ENCODE assay signal across 17 cellular contexts in the genomic region with DNA sequence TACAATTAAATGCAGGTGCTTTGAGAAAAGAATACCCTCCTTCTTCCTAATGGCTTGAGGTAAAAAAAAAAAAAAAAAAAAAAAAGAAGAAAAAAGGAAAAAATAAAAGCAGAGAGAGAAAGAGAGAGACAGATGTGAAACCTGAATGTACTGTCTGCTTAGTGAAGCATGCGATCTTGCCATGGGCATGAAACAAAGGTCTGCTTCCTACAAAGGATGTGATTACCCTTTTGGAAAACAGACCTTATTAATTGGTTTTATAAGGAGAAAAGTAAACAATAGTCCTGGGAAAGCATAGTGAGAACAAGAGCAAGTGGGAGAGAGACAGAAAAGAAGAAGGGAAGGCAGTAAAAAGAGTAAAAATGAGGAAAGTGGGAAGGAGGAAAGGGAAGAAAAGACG.
"Had no signal": no experiment of that assay in that cellular context is flagged by ENCODE, and none has a peak within 500 bp of the region (broad histone marks: within the 10 kb centered on the region; RNA-seq: fewer than 3 reads in every experiment).

No MANE protein-coding gene starts in this region.

- ATAC-seq: activated naive CD4-positive, alpha-beta T cell treated with anti-CD3 and anti-CD28 coated beads, Interleukin-2, amount 50 U/mL, for 72 hours; left ventricle myocardium superior; stimulated activated naive B cell treated with anti-CD40 and anti-IgM and Interleukin-4, amounts not matched to agents 10 μg/mL and 1 μg/mL and 100 μg/mL, for 72 hours; upper lobe of right lung had no signal

- H3K9me3 ChIP-seq: adrenal gland, ovary had no signal

- DNase-seq: activated CD4-positive, alpha-beta memory T cell treated with anti-CD3 and anti-CD28 coated beads for 36 hours; activated gamma-delta T cell treated with Interleukin-2 at 50 U/mL for 16 hours; activated T-cell treated with anti-CD3 and anti-CD28 coated beads for 4 hours; adrenal gland; cerebellar nuclear complex; effector CD4-positive, alpha-beta T cell; kidney; left ventricle myocardium superior; naive B cell; ovary; spleen; stimulated activated naive B cell treated with anti-CD40 and anti-IgM and Interleukin-4, amounts not matched to agents 10 μg/mL and 1 μg/mL and 100 μg/mL, for 72 hours; upper lobe of right lung had no signal

- H3K4me3 Mint-ChIP-seq: activated CD4-positive, alpha-beta memory T cell treated with anti-CD3 and anti-CD28 coated beads for 36 hours; activated T-helper 1 cell treated with anti-CD3 and anti-CD28 coated beads, Interleukin-12 subunit alpha, Interleukin-12 subunit beta, Interleukin-2, Interleukin-4 antibody, amounts not matched to agents 30 ng/mL and 10 ng/mL and 1 ng/mL, durations not matched to agents 14 hours and 24 hours and 36 hours; memory B cell; naive B cell; stimulated activated naive B cell treated with anti-CD40 and anti-IgM and Interleukin-4, amounts not matched to agents 10 μg/mL and 1 μg/mL and 100 μg/mL, for 72 hours had no signal

- H3K9me3 Mint-ChIP-seq: activated T-helper 1 cell treated with anti-CD3 and anti-CD28 coated beads, Interleukin-12 subunit alpha, Interleukin-12 subunit beta, Interleukin-2, Interleukin-4 antibody, amounts not matched to agents 30 ng/mL and 10 ng/mL and 1 ng/mL, durations not matched to agents 14 hours and 24 hours and 36 hours had no signal

- H3K27ac Mint-ChIP-seq: activated CD4-positive, alpha-beta memory T cell treated with anti-CD3 and anti-CD28 coated beads for 36 hours; activated naive CD4-positive, alpha-beta T cell treated with anti-CD3 and anti-CD28 coated beads, Interleukin-2, amount 50 U/mL, for 72 hours; activated T-helper 1 cell treated with anti-CD3 and anti-CD28 coated beads, Interleukin-12 subunit alpha, Interleukin-12 subunit beta, Interleukin-2, Interleukin-4 antibody, amounts not matched to agents 30 ng/mL and 10 ng/mL and 1 ng/mL, durations not matched to agents 14 hours and 24 hours and 36 hours; memory B cell; naive B cell; stimulated activated naive B cell treated with anti-CD40 and anti-IgM and Interleukin-4, amounts not matched to agents 10 μg/mL and 1 μg/mL and 100 μg/mL, for 72 hours had no signal

- H3K36me3 ChIP-seq: adrenal gland, ovary, spleen, upper lobe of right lung had no signal

- H3K27me3 ChIP-seq: adrenal gland, ovary, spleen, upper lobe of right lung had no signal

- H3K27ac ChIP-seq: adrenal gland, ovary, spleen, upper lobe of right lung, VCaP had no signal

- H3K36me3 Mint-ChIP-seq: activated CD4-positive, alpha-beta memory T cell treated with anti-CD3 and anti-CD28 coated beads for 36 hours; activated naive CD4-positive, alpha-beta T cell treated with anti-CD3 and anti-CD28 coated beads, Interleukin-2, amount 50 U/mL, for 72 hours; memory B cell; naive B cell; stimulated activated naive B cell treated with anti-CD40 and anti-IgM and Interleukin-4, amounts not matched to agents 10 μg/mL and 1 μg/mL and 100 μg/mL, for 72 hours had no signal

- H3K27me3 Mint-ChIP-seq: activated CD4-positive, alpha-beta memory T cell treated with anti-CD3 and anti-CD28 coated beads for 36 hours; memory B cell; naive B cell; stimulated activated naive B cell treated with anti-CD40 and anti-IgM and Interleukin-4, amounts not matched to agents 10 μg/mL and 1 μg/mL and 100 μg/mL, for 72 hours had no signal

- H3K4me3 ChIP-seq: adrenal gland, ovary, spleen, upper lobe of right lung had no signal

- H3K4me1 Mint-ChIP-seq: memory B cell; naive B cell; stimulated activated naive B cell treated with anti-CD40 and anti-IgM and Interleukin-4, amounts not matched to agents 10 μg/mL and 1 μg/mL and 100 μg/mL, for 72 hours had no signal

- H3K4me1 ChIP-seq: adrenal gland, spleen, upper lobe of right lung had no signal
